20 cellular contexts compared by ENCODE assay signal in the genomic region with DNA sequence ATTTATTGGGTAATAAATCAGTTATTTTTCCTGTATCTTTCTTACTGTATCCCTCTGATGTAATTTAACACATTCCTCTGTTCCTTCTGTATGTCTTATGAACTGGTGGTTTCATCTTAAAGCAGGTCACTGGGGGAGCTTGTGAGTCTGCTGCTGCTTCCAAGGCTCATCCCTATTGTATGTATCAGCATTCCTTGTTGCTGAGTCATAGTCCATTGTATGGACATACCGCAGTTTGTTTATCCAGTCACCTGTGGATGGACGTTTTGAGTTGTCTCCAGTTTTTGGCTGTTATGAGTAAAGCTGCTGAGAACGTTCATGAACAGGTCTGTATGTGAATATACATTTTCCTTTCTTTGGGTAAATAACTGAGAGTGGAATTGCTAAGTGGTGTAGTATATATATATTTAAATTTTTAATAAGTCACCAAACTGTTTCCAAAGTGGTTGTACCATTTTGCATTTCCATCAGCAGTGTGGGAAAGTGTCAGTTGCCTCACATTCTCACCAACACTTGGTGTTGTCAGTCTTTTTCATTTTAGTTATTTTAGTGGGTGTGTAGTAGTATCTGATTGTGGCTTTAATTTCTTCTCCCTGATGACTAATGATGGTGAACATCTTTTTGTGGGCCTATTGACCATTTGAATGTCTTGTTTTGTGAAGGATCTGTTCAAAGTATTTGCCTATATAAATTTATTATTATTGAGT.
A peak's percentile ranks its signal among the peaks of the same experiment; 100 is the strongest.
DNase-seq lines count a peak whose midpoint lies in the region; ATAC-seq and TF ChIP-seq lines count a peak whose summit lies in the region.
"Had no signal": no experiment of that assay in that cellular context is flagged by ENCODE, and none has a peak within 500 bp of the region (broad histone marks: within the 10 kb centered on the region; RNA-seq: fewer than 3 reads in every experiment).

No MANE protein-coding gene starts in this region.

- no peaks in the 10 kb centered on the region for H3K36me3 ChIP-seq in left ventricle myocardium inferior

- no peak for TF ChIP-seq CTCF in HFFc6 (IDR thresholded peaks at IDR 0.05)
- no peak for TF ChIP-seq CTCF in RWPE1 (conservative IDR thresholded peaks at IDR 0.05; ENCODE audit: low read depth)
- TF ChIP-seq CTCF in fibroblast of mammary gland (conservative IDR thresholded peaks at IDR 0.05; ENCODE audit: control insufficient read depth, insufficient read depth, low read depth, low read length): no peak
- TF ChIP-seq CTCF in left ventricle myocardium inferior (IDR thresholded peaks at IDR 0.05; ENCODE audit: borderline replicate concordance): no peak

- H3K4me3 ChIP-seq in fibroblast of mammary gland (ENCODE audit: control insufficient read depth, low read depth, low read length) (no peak overlapping the region), left ventricle myocardium inferior (no peak overlapping the region)

- peaks cover 32% of the 10 kb centered on the region for H3K9me3 ChIP-seq in left ventricle myocardium inferior (replicated peaks)

- peaks cover 7% of the 10 kb centered on the region for H3K4me1 Mint-ChIP-seq in HFFc6 (ENCODE audit: low read depth)
- H3K4me1 Mint-ChIP-seq: activated CD4-positive, alpha-beta T cell treated with anti-CD3 and anti-CD28 coated beads, Interleukin-2, amount 10 ng/mL, durations not matched to agents 24 days and 14 days; endodermal cell; natural killer cell had no signal

- H3K27ac ChIP-seq in RWPE1 (no peak overlapping the region), left ventricle myocardium inferior (replicated peaks) (no peak overlapping the region)

- POLR2A ChIA-PET in RWPE1 (lab: Yijun Ruan, JAX; ENCODE audit: low non-redundant PET): interaction anchor here (0.6 kb wide), 1 partner anchor 11 kb away, joined by 4 read pairs; no protein-coding TSS in a partner anchor

- H3K4me1 ChIP-seq in left ventricle myocardium inferior: no peaks in the 10 kb centered on the region

- no peaks in the 10 kb centered on the region for H3K27me3 ChIP-seq in left ventricle myocardium inferior (ENCODE audit: low read depth)

- peaks cover 19% of the 10 kb centered on the region for H3K9me3 Mint-ChIP-seq in HFFc6
- H3K9me3 Mint-ChIP-seq: activated CD4-positive, alpha-beta T cell treated with anti-CD3 and anti-CD28 coated beads, Interleukin-2, amount 10 ng/mL, durations not matched to agents 24 days and 14 days had no signal

- peaks cover 7% of the 10 kb centered on the region for H3K27me3 Mint-ChIP-seq in HFFc6 (ENCODE audit: insufficient read depth)

- peaks cover 5% of the 10 kb centered on the region for H3K36me3 Mint-ChIP-seq in HFFc6 (ENCODE audit: low read depth)

- DNase-seq in EH (ENCODE audit: low read depth): peak; percentile 34
- DNase-seq in HFFc6: peak; percentile 34
- DNase-seq in RWPE1 (ENCODE audit: low spot score): peak; percentile 17
- peak; percentile 19 for DNase-seq in fibroblast of mammary gland (ENCODE audit: low read depth)
- DNase-seq in activated CD4-positive, CD25-positive, alpha-beta regulatory T cell treated with anti-CD3 and anti-CD28 coated beads, Interleukin-2, amount 50 U/mL, for 72 hours: no peak
- no peak for DNase-seq in left ventricle myocardium inferior
- no peak for DNase-seq in NCI-H524 (lab: John Stamatoyannopoulos, UW)
- DNase-seq: activated CD4-positive, alpha-beta T cell treated with anti-CD3 and anti-CD28 coated beads, Interleukin-2, amount 10 ng/mL, durations not matched to agents 24 days and 14 days; activated CD8-positive, alpha-beta memory T cell treated with anti-CD3 and anti-CD28 coated beads, Interleukin-2, amount 50 U/mL, for 4 hours; activated effector memory CD4-positive, alpha-beta T cell treated with anti-CD3 and anti-CD28 coated beads, Interleukin-2, amount 50 U/mL, for 16 hours; AML-193; amniotic stem cell; endodermal cell; GDM1; hippocampal formation; natural killer cell; NCI-H187; NCI-H510A treated with DMSO at 0.1 percent for 48 hours; stimulated activated CD4-positive, alpha-beta T cell treated with anti-CD3 and anti-CD28 coated beads, Interleukin-4, amount 100 ng/mL, for 1 hour had no signal

- H3K4me3 Mint-ChIP-seq in HFFc6: no peak overlapping the region
- H3K4me3 Mint-ChIP-seq: activated CD4-positive, alpha-beta T cell treated with anti-CD3 and anti-CD28 coated beads, Interleukin-2, amount 10 ng/mL, durations not matched to agents 24 days and 14 days; endodermal cell; natural killer cell had no signal

- ATAC-seq in GM21381 (IDR thresholded peaks at IDR 0.05; ENCODE audit: unreplicated experiment): no peak
- ATAC-seq: natural killer cell had no signal

- intact Hi-C loops in left ventricle myocardium inferior (cut with micrococcal nuclease): no loop called here

- CTCF ChIA-PET in RWPE1 (lab: Yijun Ruan, JAX): no interaction called here

- H3K27ac Mint-ChIP-seq in HFFc6: no peak overlapping the region
- H3K27ac Mint-ChIP-seq: activated CD4-positive, alpha-beta T cell treated with anti-CD3 and anti-CD28 coated beads, Interleukin-2, amount 10 ng/mL, durations not matched to agents 24 days and 14 days; endodermal cell; natural killer cell had no signal

Comparison
In these comparisons a context has a peak if more than half of its experiments do, and no peak if none do; other contexts are left out.
1. DNase-seq: peak in EH (single experiment), HFFc6 (single experiment), RWPE1 (single experiment) and fibroblast of mammary gland (single experiment); none in activated CD4-positive, CD25-positive, alpha-beta regulatory T cell treated with anti-CD3 and anti-CD28 coated beads, Interleukin-2, amount 50 U/mL, for 72 hours (single experiment), left ventricle myocardium inferior (single experiment) and NCI-H524 (0 of 2).